18 cellular contexts compared by ENCODE assay signal in the genomic region with DNA sequence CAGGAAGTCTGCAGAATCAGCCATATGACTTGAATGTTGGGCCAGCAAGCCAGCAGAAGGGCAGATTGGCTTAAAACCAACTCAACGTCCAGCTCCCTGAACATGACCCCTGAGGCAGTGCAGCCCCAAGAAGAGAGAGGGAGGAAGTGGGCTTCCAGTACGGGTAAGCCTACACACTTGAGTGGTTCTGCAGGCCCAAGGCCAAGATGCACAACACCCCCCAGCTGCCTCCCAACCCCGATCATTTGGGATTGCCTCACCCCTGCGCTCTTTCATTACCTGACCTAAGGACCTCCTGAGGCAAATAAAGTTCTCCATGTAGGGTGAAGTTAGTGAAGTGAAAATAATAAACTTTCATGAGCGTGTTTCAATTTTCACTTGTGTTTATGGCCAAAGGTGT.
"Had no signal": no experiment of that assay in that cellular context is flagged by ENCODE, and none has a peak within 500 bp of the region (broad histone marks: within the 10 kb centered on the region; RNA-seq: fewer than 3 reads in every experiment).

No MANE protein-coding gene starts in this region.

- H3K4me1 ChIP-seq: pancreas, right lobe of liver had no signal

- DNase-seq: activated B cell treated with CpG ODN at 0.5 μM for 24 hours; activated CD4-positive, alpha-beta memory T cell treated with anti-CD3 and anti-CD28 coated beads for 36 hours; activated CD4-positive, alpha-beta T cell treated with anti-CD3 and anti-CD28 coated beads for 4 hours; activated gamma-delta T cell treated with Interleukin-2 at 50 U/mL for 16 hours; activated T-cell treated with anti-CD3 and anti-CD28 coated beads for 4 hours; effector CD8-positive, alpha-beta T cell; foreskin fibroblast; pancreas; right lobe of liver; stimulated activated CD4-positive, alpha-beta T cell treated with anti-CD3 and anti-CD28 coated beads, Interleukin-4, amount 100 ng/mL, for 24 hours had no signal

- H3K4me2 ChIP-seq: hepatocyte had no signal

- H3K4me3 ChIP-seq: hepatocyte, pancreas, right lobe of liver, thyroid gland had no signal

- H3K36me3 ChIP-seq: pancreas, right lobe of liver, thyroid gland had no signal

- H3K36me3 Mint-ChIP-seq: stimulated activated memory B cell treated with anti-CD40 and anti-IgM and Interleukin-4, amounts not matched to agents 10 μg/mL and 1 μg/mL and 100 μg/mL, for 72 hours had no signal

- H3K4me1 Mint-ChIP-seq: stimulated activated memory B cell treated with anti-CD40 and anti-IgM and Interleukin-4, amounts not matched to agents 10 μg/mL and 1 μg/mL and 100 μg/mL, for 72 hours had no signal

- H2AFZ ChIP-seq: hepatocyte had no signal

- H3K79me2 ChIP-seq: hepatocyte had no signal

- H3K27me3 Mint-ChIP-seq: activated B cell treated with CpG ODN at 0.5 μM for 24 hours; activated CD4-positive, alpha-beta memory T cell treated with anti-CD3 and anti-CD28 coated beads for 36 hours; stimulated activated memory B cell treated with anti-CD40 and anti-IgM and Interleukin-4, amounts not matched to agents 10 μg/mL and 1 μg/mL and 100 μg/mL, for 72 hours had no signal

- H3K4me3 Mint-ChIP-seq: activated B cell treated with CpG ODN at 0.5 μM for 24 hours; activated CD4-positive, alpha-beta memory T cell treated with anti-CD3 and anti-CD28 coated beads for 36 hours; activated T-helper 1 cell treated with anti-CD3 and anti-CD28 coated beads, Interleukin-12 subunit alpha, Interleukin-12 subunit beta, Interleukin-2, Interleukin-4 antibody, amounts not matched to agents 30 ng/mL and 10 ng/mL and 1 ng/mL, durations not matched to agents 14 hours and 24 hours and 36 hours; dendritic cell treated with granulocyte-macrophage colony-stimulating factor and Interleukin-4, amounts not matched to agents 40 ng/mL and 50 ng/mL, for 4 days; stimulated activated memory B cell treated with anti-CD40 and anti-IgM and Interleukin-4, amounts not matched to agents 10 μg/mL and 1 μg/mL and 100 μg/mL, for 72 hours; T-helper 2 cell treated with Interferon-gamma antibody and Interleukin-4, amounts not matched to agents 5 μg/mL and 100 μg/mL, for 36 hours had no signal

- H3K27ac Mint-ChIP-seq: activated B cell treated with CpG ODN at 0.5 μM for 24 hours; activated CD4-positive, alpha-beta memory T cell treated with anti-CD3 and anti-CD28 coated beads for 36 hours; activated naive CD4-positive, alpha-beta T cell treated with anti-CD3 and anti-CD28 coated beads, Interleukin-2, amount 50 U/mL, for 72 hours; activated T-helper 1 cell treated with anti-CD3 and anti-CD28 coated beads, Interleukin-12 subunit alpha, Interleukin-12 subunit beta, Interleukin-2, Interleukin-4 antibody, amounts not matched to agents 30 ng/mL and 10 ng/mL and 1 ng/mL, durations not matched to agents 14 hours and 24 hours and 36 hours; dendritic cell treated with granulocyte-macrophage colony-stimulating factor and Interleukin-4, amounts not matched to agents 40 ng/mL and 50 ng/mL, for 4 days; stimulated activated memory B cell treated with anti-CD40 and anti-IgM and Interleukin-4, amounts not matched to agents 10 μg/mL and 1 μg/mL and 100 μg/mL, for 72 hours; T-helper 2 cell treated with Interferon-gamma antibody and Interleukin-4, amounts not matched to agents 5 μg/mL and 100 μg/mL, for 36 hours had no signal

- H3K9me3 ChIP-seq: pancreas, right lobe of liver, thyroid gland had no signal

- H3K9me3 Mint-ChIP-seq: activated B cell treated with CpG ODN at 0.5 μM for 24 hours; activated CD4-positive, alpha-beta memory T cell treated with anti-CD3 and anti-CD28 coated beads for 36 hours; activated naive CD4-positive, alpha-beta T cell treated with anti-CD3 and anti-CD28 coated beads, Interleukin-2, amount 50 U/mL, for 72 hours; activated T-helper 1 cell treated with anti-CD3 and anti-CD28 coated beads, Interleukin-12 subunit alpha, Interleukin-12 subunit beta, Interleukin-2, Interleukin-4 antibody, amounts not matched to agents 30 ng/mL and 10 ng/mL and 1 ng/mL, durations not matched to agents 14 hours and 24 hours and 36 hours; dendritic cell treated with granulocyte-macrophage colony-stimulating factor and Interleukin-4, amounts not matched to agents 40 ng/mL and 50 ng/mL, for 4 days; stimulated activated memory B cell treated with anti-CD40 and anti-IgM and Interleukin-4, amounts not matched to agents 10 μg/mL and 1 μg/mL and 100 μg/mL, for 72 hours; T-helper 2 cell treated with Interferon-gamma antibody and Interleukin-4, amounts not matched to agents 5 μg/mL and 100 μg/mL, for 36 hours had no signal

- ATAC-seq: activated naive CD4-positive, alpha-beta T cell treated with anti-CD3 and anti-CD28 coated beads, Interleukin-2, amount 50 U/mL, for 72 hours; left lobe of liver; right lobe of liver; stimulated activated memory B cell treated with anti-CD40 and anti-IgM and Interleukin-4, amounts not matched to agents 10 μg/mL and 1 μg/mL and 100 μg/mL, for 72 hours had no signal

- H3K27ac ChIP-seq: hepatocyte, pancreas, right lobe of liver, thyroid gland had no signal

- H3K27me3 ChIP-seq: hepatocyte, pancreas, right lobe of liver, thyroid gland had no signal
